In the genomic region with DNA sequence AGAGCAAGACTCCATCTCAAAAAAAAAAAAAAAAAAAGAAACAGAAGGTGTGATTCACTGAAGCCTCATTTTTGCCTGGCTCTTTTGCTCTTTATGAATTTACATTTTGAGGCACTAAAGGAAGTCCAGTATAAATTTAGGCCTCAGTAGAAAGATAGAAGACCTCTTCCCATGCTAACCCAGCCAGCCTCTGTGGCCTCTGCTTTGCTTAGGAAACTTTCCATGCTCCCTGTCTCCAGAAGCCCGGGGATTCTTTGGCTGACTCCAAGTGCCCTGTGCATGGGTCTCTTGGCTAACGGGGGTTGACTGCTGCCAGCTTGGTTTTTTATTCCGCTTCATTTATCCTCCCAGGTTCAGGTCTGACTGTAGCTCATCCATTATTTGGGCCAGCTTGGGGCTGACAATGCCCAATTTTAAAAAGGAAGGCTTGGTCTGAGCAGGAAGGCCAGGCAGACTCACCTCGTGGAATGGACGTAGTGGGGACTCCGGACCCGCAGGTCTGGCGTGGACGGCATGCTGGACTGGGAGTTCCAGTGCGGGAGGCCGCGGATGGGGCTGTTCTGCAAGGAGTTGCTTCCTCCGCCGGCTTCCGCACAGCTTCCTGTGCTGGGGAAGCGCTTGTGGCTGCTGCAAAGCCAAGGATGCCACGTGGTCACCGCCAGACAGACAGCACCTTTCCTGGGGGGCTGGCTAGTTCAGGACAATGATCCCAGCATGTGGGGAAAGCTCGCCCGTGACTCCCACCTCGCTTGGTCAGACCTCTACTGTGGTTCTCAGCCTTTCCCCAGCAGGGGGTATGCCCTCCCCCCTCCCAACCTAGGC, we compare ENCODE assay signal across 11 cellular contexts.
DNase-seq lines count a peak whose midpoint lies in the region; ATAC-seq, FAIRE-seq and TF ChIP-seq lines count a peak whose summit lies in the region.
"Had no signal": no experiment of that assay in that cellular context is flagged by ENCODE, and none has a peak within 500 bp of the region (broad histone marks: within the 10 kb centered on the region; RNA-seq: fewer than 3 reads in every experiment).

No MANE protein-coding gene starts in this region.

- no peak for FAIRE-seq in GM12878 (lab: Jason Lieb, UNC)

- TF ChIP-seq RAD21 in SK-N-SH (IDR thresholded peaks at IDR 0.05; ENCODE audit: low read length) (no peak), GM12878 (IDR thresholded peaks at IDR 0.05; ENCODE audit: insufficient read depth, low read depth, low read length) (no peak)

- peak overlapping the region in 1 of 2 experiments; percentile 52; a peak in 1 of 4 replicates for H3K27ac ChIP-seq in SK-N-SH (ENCODE audit: low read depth in 2 of 2, low read length in 1 of 2)
- peak overlapping the region; percentile 37; the same call in 1 of the 2 replicates for H3K27ac ChIP-seq in GM12878 (ENCODE audit: control insufficient read depth, insufficient read depth)
- peak overlapping the region in 3 of 5 donors; percentile 25 to 53 (median 29) for H3K27ac ChIP-seq in stomach
- H3K27ac ChIP-seq: 22Rv1, parathyroid adenoma had no signal

- ATAC-seq in SK-N-SH treated with all-trans-retinoic acid at 6 μM for 48 hours = no peak
- no peak for ATAC-seq in GM12878
- no peak for ATAC-seq in GM18870 (IDR thresholded peaks at IDR 0.05; ENCODE audit: unreplicated experiment)

- CTCF ChIA-PET in SK-N-SH (lab: Yijun Ruan, JAX) (interaction anchor here (0.5 to 2.9 kb wide), 36 partner anchors 8 to 438 kb away, joined by 3 to 21 read pairs (median 4); no protein-coding TSS in a partner anchor), GM12878 (lab: Yijun Ruan, JAX) (interaction anchor here (0.6 to 3.2 kb wide), 25 partner anchors 9 to 539 kb away, joined by 3 to 31 read pairs (median 4); no protein-coding TSS in a partner anchor), HEK293T (lab: Yijun Ruan, JAX) (interaction anchor here (1.0 to 1.4 kb wide), 6 partner anchors 13 to 118 kb away, joined by 3 to 7 read pairs (median 3); no protein-coding TSS in a partner anchor)

- H3K27me3 ChIP-seq in SK-N-SH (ENCODE audit: insufficient read depth) (no peaks in the 10 kb centered on the region), GM12878 (replicated peaks in 1 of 2; ENCODE audit: control insufficient read depth in 2 of 2, insufficient read depth in 2 of 2, low read length in 1 of 2) (no peaks in the 10 kb centered on the region), stomach (no peaks in the 10 kb centered on the region)

- TF ChIP-seq EP300 in SK-N-SH (IDR thresholded peaks at IDR 0.05; ENCODE audit: borderline replicate concordance in 1 of 2, low read depth in 1 of 2, low read length in 1 of 2) (no peak), GM12878 (IDR thresholded peaks at IDR 0.05; ENCODE audit: borderline replicate concordance in 1 of 2, control insufficient read depth in 1 of 2, low read depth in 2 of 2, low read length in 2 of 2) (no peak), stomach (IDR thresholded peaks at IDR 0.05) (no peak)

- TF ChIP-seq CTCF in SK-N-SH (IDR thresholded peaks at IDR 0.05) = no peak
- no peak for TF ChIP-seq CTCF in GM12878 (IDR thresholded peaks at IDR 0.05 in 2 of 3, conservative IDR thresholded peaks at IDR 0.05 in 1 of 3; ENCODE audit: control insufficient read depth in 2 of 3, extremely low read depth in 1 of 3, insufficient read depth in 1 of 3, low read depth in 3 of 3, low read length in 3 of 3)
- no peak for TF ChIP-seq CTCF in stomach (IDR thresholded peaks at IDR 0.05)

- DNase-seq in SK-N-SH (no peak), GM12878 (ENCODE audit: low read depth, low spot score) (no peak), hypothalamus (lab: John Stamatoyannopoulos, UW) (peak in 38 of 51 donors; percentile 11 to 60 (median 34)), stomach (no peak), HEK293T (ENCODE audit: extremely low spot score) (no peak), HPDE6-E6E7 (ENCODE audit: extremely low spot score) (no peak)

- peaks cover 3 to 14% of the 10 kb centered on the region in 2 experiments; a peak in 2 of 4 replicates for H3K4me1 ChIP-seq in SK-N-SH (ENCODE audit: control insufficient read depth in 1 of 2, insufficient read depth in 2 of 2, low read depth in 1 of 2, low read length in 1 of 2)
- H3K4me1 ChIP-seq in GM12878 (ENCODE audit: control insufficient read depth, insufficient read depth, low read length) = peaks cover 8% of the 10 kb centered on the region
- H3K4me1 ChIP-seq in stomach = peaks cover 5 to 26% (median 12%) of the 10 kb centered on the region in 4 donors
- H3K4me1 ChIP-seq: HAP-1 had no signal

- in situ Hi-C loops in GM12878 (cut with MboI) = no loop called here

- H3K4me2 ChIP-seq in SK-N-SH (peak overlapping the region; percentile 18; the same call in 1 of the 2 replicates), GM12878 (ENCODE audit: control insufficient read depth, insufficient read depth) (no peak overlapping the region)

- no peak overlapping the region for H2AFZ ChIP-seq in SK-N-SH (ENCODE audit: low read depth)
- no peak overlapping the region for H2AFZ ChIP-seq in GM12878 (ENCODE audit: control insufficient read depth, low read depth, low read length)
- H2AFZ ChIP-seq: parathyroid adenoma had no signal

- intact Hi-C loops in GM12878 (cut with micrococcal nuclease; ENCODE audit: unreplicated experiment) (no loop called here), stomach (cut with DNase I; ENCODE audit: low total_unique reads) (no loop called here)

- H3K4me3 ChIP-seq in SK-N-SH (ENCODE audit: low read depth in 2 of 2, low read length in 1 of 2) (no peak overlapping the region), GM12878 (no peak overlapping the region), stomach (no peak overlapping the region)
- H3K4me3 ChIP-seq: HAP-1 had no signal

- H3K79me2 ChIP-seq in SK-N-SH (ENCODE audit: insufficient read depth) (peaks cover 7% of the 10 kb centered on the region), GM12878 (ENCODE audit: control insufficient read depth, insufficient read depth, low read length) (no peaks in the 10 kb centered on the region)
- H3K79me2 ChIP-seq: parathyroid adenoma had no signal

- RAD21 ChIA-PET in GM12878 (lab: Charles Lee; ENCODE audit: unreplicated experiment) = interaction anchor here (0.7 to 1.6 kb wide), 7 partner anchors 23 to 120 kb away, joined by 3 to 13 read pairs (median 4); no protein-coding TSS in a partner anchor

- no peaks in the 10 kb centered on the region for H3K9me3 ChIP-seq in SK-N-SH
- H3K9me3 ChIP-seq in GM12878 (replicated peaks; ENCODE audit: control insufficient read depth, insufficient read depth, low read length) = no peaks in the 10 kb centered on the region
- H3K9me3 ChIP-seq in stomach = no peaks in the 10 kb centered on the region
- H3K9me3 ChIP-seq: HAP-1 had no signal

- POLR2A ChIA-PET in SK-N-SH (lab: Yijun Ruan, JAX) (no interaction called here), GM12878 (lab: Charles Lee) (interaction anchor here (0.7 to 1.0 kb wide), 4 partner anchors 81 to 464 kb away, joined by 3 to 6 read pairs (median 4); no protein-coding TSS in a partner anchor), HEK293T (lab: Yijun Ruan, JAX) (no interaction called here)

- no TSS peak for BruUV-seq in GM12878 (replicated peaks; lab: Mats Ljungman, UMichigan)

- SMC1A ChIA-PET in GM12878 (lab: Charles Lee; ENCODE audit: uncharacterized antibody, unreplicated experiment) = interaction anchor here (0.5 to 3.0 kb wide), 11 partner anchors 17 to 435 kb away, joined by 3 to 24 read pairs (median 4); no protein-coding TSS in a partner anchor

- H4K20me1 ChIP-seq in SK-N-SH (ENCODE audit: insufficient read depth) = no peaks in the 10 kb centered on the region
- no peaks in the 10 kb centered on the region for H4K20me1 ChIP-seq in GM12878 (ENCODE audit: control insufficient read depth, insufficient read depth)

- H3K9ac ChIP-seq in SK-N-SH (no peak overlapping the region), GM12878 (ENCODE audit: control insufficient read depth, insufficient read depth, low read length) (no peak overlapping the region)
- H3K9ac ChIP-seq: parathyroid adenoma had no signal

- peaks cover 46 to 61% of the 10 kb centered on the region in 2 experiments for H3K36me3 ChIP-seq in SK-N-SH (replicated peaks in 1 of 2; ENCODE audit: control insufficient read depth in 1 of 2, insufficient read depth in 2 of 2, low read length in 1 of 2)
- H3K36me3 ChIP-seq in GM12878 (ENCODE audit: control insufficient read depth in 2 of 2, insufficient read depth in 2 of 2, low read length in 1 of 2) = peaks cover 16 to 28% of the 10 kb centered on the region in 2 experiments
- peaks cover 13 to 85% (median 76%) of the 10 kb centered on the region in 4 donors for H3K36me3 ChIP-seq in stomach
- H3K36me3 ChIP-seq: HAP-1 had no signal

- 95% methylated on average over 16 of the region's 21 CpGs for WGBS in SK-N-SH (ENCODE audit: low lambda C conversion rate)
- WGBS in GM12878 (ENCODE audit: insufficient coverage, insufficient replicate concordance, low lambda C conversion rate, missing lambda C conversion rate) = 73% methylated on average over 21 of the region's 21 CpGs
- 65 to 87% (median 79%) methylated on average over 19 to 21 of the region's 21 CpGs for WGBS in stomach, 5 donors

- H3F3A ChIP-seq in SK-N-SH (replicated peaks; ENCODE audit: insufficient read depth) = peaks cover 17% of the 10 kb centered on the region

- TF ChIP-seq POLR2A in GM12878 (IDR thresholded peaks at IDR 0.05; ENCODE audit: low read depth, low read length) (peak; percentile 50), stomach (IDR thresholded peaks at IDR 0.05) (no peak)

- no peaks in the 10 kb centered on the region for H3K9me2 ChIP-seq in SK-N-SH

TF ChIP-seq in SK-N-SH treated with all-trans-retinoic acid at 6 μM for 48 hours, 23 proteins besides CTCF, POLR2A, EP300 and RAD21 (continues in another document):
- TF ChIP-seq ZNF565 (CRISPR knock-in tag; conservative IDR thresholded peaks at IDR 0.05; ENCODE audit: low read depth) (no peak), ZFP3 (CRISPR knock-in tag; IDR thresholded peaks at IDR 0.05) (no peak), TOX (CRISPR knock-in tag; IDR thresholded peaks at IDR 0.05; ENCODE audit: borderline replicate concordance) (no peak)

TF ChIP-seq in GM12878, 131 proteins besides CTCF, POLR2A, EP300 and RAD21 (continues in another document):
- TF ChIP-seq STAT3 (IDR thresholded peaks at IDR 0.05; ENCODE audit: low read depth, low read length) (no peak), BCL11A (IDR thresholded peaks at IDR 0.05; ENCODE audit: low read depth, low read length) (no peak), RFX5 (IDR thresholded peaks at IDR 0.05; ENCODE audit: low read depth, low read length) (no peak), POU2F2 (IDR thresholded peaks at IDR 0.05; ENCODE audit: borderline replicate concordance, low read depth, low read length) (no peak), SMC3 (IDR thresholded peaks at IDR 0.05; ENCODE audit: borderline replicate concordance, low read length) (no peak), RAD51 (IDR thresholded peaks at IDR 0.05) (no peak)

TF ChIP-seq in HEK293T, 16 proteins besides CTCF, POLR2A, EP300 and RAD21:
- TF ChIP-seq HDGF (IDR thresholded peaks at IDR 0.05; ENCODE audit: borderline replicate concordance) (no peak), LEF1 (IDR thresholded peaks at IDR 0.05; ENCODE audit: borderline replicate concordance) (no peak)

Comparison
In these comparisons a context has a peak if more than half of its experiments do, and no peak if none do; other contexts are left out.
1. DNase-seq: peak in hypothalamus (38 of 51); none in SK-N-SH (single experiment), GM12878 (single experiment), stomach (single experiment), HEK293T (single experiment) and HPDE6-E6E7 (single experiment).